8 cellular contexts compared by ENCODE assay signal in genomic region chr5:154445422-154446182, GRCh38. TPM values are rescaled to one million over a fixed set of nuclear protein-coding genes. Genes with fewer than 3 reads are reported as not detected.
DNase-seq lines count a peak whose midpoint lies in the region; ATAC-seq and TF ChIP-seq lines count a peak whose summit lies in the region.

TSS of gene SAP30L (plus strand) at chr5:154445997. CDS start at chr5:154446605, 608 bp downstream.

- CTCF ChIA-PET in naive thymus-derived CD4-positive, alpha-beta T cell (lab: Charles Lee) = no interaction called here

- no peak within 1 kb of the TSS for H3K27ac ChIP-seq in GM23338 (ENCODE audit: low read depth)
- H3K27ac ChIP-seq in naive thymus-derived CD4-positive, alpha-beta T cell (ENCODE audit: low read depth, low read length) = peak within 1 kb of the TSS; percentile 83

- no peaks in the 10 kb centered on the region for H3K9me3 Mint-ChIP-seq in GM23338
- peaks cover 0 to under 1% (median 0%) of the 10 kb centered on the region in 11 donors for H3K9me3 Mint-ChIP-seq in naive thymus-derived CD4-positive, alpha-beta T cell
- no peaks in the 10 kb centered on the region for H3K9me3 Mint-ChIP-seq in stimulated activated memory B cell treated with anti-CD40 and anti-IgM and Interleukin-4, amounts not matched to agents 10 μg/mL and 1 μg/mL and 100 μg/mL, for 72 hours

- H4K20me1 ChIP-seq in GM23338 (replicated peaks; ENCODE audit: insufficient read depth) = peaks cover 20% of the 10 kb centered on the region

- ATAC-seq in GM23338 = peak; percentile 88
- ATAC-seq in naive thymus-derived CD4-positive, alpha-beta T cell = peak; percentile 97
- peak; percentile 98 for ATAC-seq in stimulated activated memory B cell treated with anti-CD40 and anti-IgM and Interleukin-4, amounts not matched to agents 10 μg/mL and 1 μg/mL and 100 μg/mL, for 72 hours

- peaks cover 14% of the 10 kb centered on the region; the same call in 2 of the 3 replicates for H3K4me1 Mint-ChIP-seq in GM23338
- H3K4me1 Mint-ChIP-seq in naive thymus-derived CD4-positive, alpha-beta T cell = peaks cover 32 to 74% (median 61%) of the 10 kb centered on the region in 7 donors
- H3K4me1 Mint-ChIP-seq in stimulated activated memory B cell treated with anti-CD40 and anti-IgM and Interleukin-4, amounts not matched to agents 10 μg/mL and 1 μg/mL and 100 μg/mL, for 72 hours = peaks cover 50% of the 10 kb centered on the region

- H3K4me3 Mint-ChIP-seq in GM23338 = peak within 1 kb of the TSS; percentile 98
- H3K4me3 Mint-ChIP-seq in naive thymus-derived CD4-positive, alpha-beta T cell = peak within 1 kb of the TSS; percentile 94 to 100 (median 99)
- H3K4me3 Mint-ChIP-seq in stimulated activated memory B cell treated with anti-CD40 and anti-IgM and Interleukin-4, amounts not matched to agents 10 μg/mL and 1 μg/mL and 100 μg/mL, for 72 hours = peak within 1 kb of the TSS; percentile 97

- H3K4me3 ChIP-seq in GM23338 = peak within 1 kb of the TSS; percentile 98
- H3K4me3 ChIP-seq in naive thymus-derived CD4-positive, alpha-beta T cell (ENCODE audit: low read length) = peak within 1 kb of the TSS; percentile 90

- peaks cover 26% of the 10 kb centered on the region for H3K79me2 ChIP-seq in GM23338 (replicated peaks; ENCODE audit: insufficient read depth)

- H3K9me2 ChIP-seq in GM23338 (ENCODE audit: insufficient read depth) = no peaks in the 10 kb centered on the region

- H3K9me3 ChIP-seq in naive thymus-derived CD4-positive, alpha-beta T cell (ENCODE audit: control insufficient read depth in 2 of 3, low read length in 3 of 3) = no peaks in the 10 kb centered on the region

- peaks cover 18% of the 10 kb centered on the region for H3K27me3 Mint-ChIP-seq in GM23338 (ENCODE audit: insufficient read depth, low read depth, poor library complexity)
- H3K27me3 Mint-ChIP-seq in naive thymus-derived CD4-positive, alpha-beta T cell = no peaks in the 10 kb centered on the region
- no peaks in the 10 kb centered on the region for H3K27me3 Mint-ChIP-seq in stimulated activated memory B cell treated with anti-CD40 and anti-IgM and Interleukin-4, amounts not matched to agents 10 μg/mL and 1 μg/mL and 100 μg/mL, for 72 hours

- H3K4me2 ChIP-seq in GM23338 = peak within 1 kb of the TSS; percentile 98

- TF ChIP-seq CTCF in GM23338 (conservative IDR thresholded peaks at IDR 0.05; ENCODE audit: low read depth in 2 of 2) = no peak

- H3K27ac Mint-ChIP-seq in GM23338 = peak within 1 kb of the TSS; percentile 80
- peak within 1 kb of the TSS; percentile 88 to 98 (median 95) for H3K27ac Mint-ChIP-seq in naive thymus-derived CD4-positive, alpha-beta T cell
- H3K27ac Mint-ChIP-seq in stimulated activated memory B cell treated with anti-CD40 and anti-IgM and Interleukin-4, amounts not matched to agents 10 μg/mL and 1 μg/mL and 100 μg/mL, for 72 hours = peak within 1 kb of the TSS; percentile 89

- H3K36me3 ChIP-seq in GM23338 (ENCODE audit: insufficient read depth) = peaks cover 4% of the 10 kb centered on the region; the same call in 1 of the 2 replicates
- peaks cover 0 to 22% (median 5%) of the 10 kb centered on the region in 3 experiments for H3K36me3 ChIP-seq in naive thymus-derived CD4-positive, alpha-beta T cell (ENCODE audit: control insufficient read depth in 2 of 3, insufficient read depth in 3 of 3, low read length in 3 of 3)

- peaks cover 6% of the 10 kb centered on the region; the same call in 2 of the 3 replicates for H3K36me3 Mint-ChIP-seq in GM23338 (ENCODE audit: low read depth)
- H3K36me3 Mint-ChIP-seq in naive thymus-derived CD4-positive, alpha-beta T cell = peaks cover 17 to 27% (median 23%) of the 10 kb centered on the region in 5 donors
- peaks cover 24% of the 10 kb centered on the region for H3K36me3 Mint-ChIP-seq in stimulated activated memory B cell treated with anti-CD40 and anti-IgM and Interleukin-4, amounts not matched to agents 10 μg/mL and 1 μg/mL and 100 μg/mL, for 72 hours

- peaks cover 12% of the 10 kb centered on the region for H3K4me1 ChIP-seq in GM23338 (ENCODE audit: insufficient read depth)
- H3K4me1 ChIP-seq in naive thymus-derived CD4-positive, alpha-beta T cell (ENCODE audit: control insufficient read depth in 2 of 2, insufficient read depth in 2 of 2, low read length in 2 of 2) = peaks cover 16 to 35% of the 10 kb centered on the region in 2 donors

- 0 out of 2 replicates have a peak, but pooled peaks cover 3% of the 10 kb centered on the region for H3F3A ChIP-seq in GM23338 (replicated peaks; ENCODE audit: low read depth)

- intact Hi-C loops in naive thymus-derived CD4-positive, alpha-beta T cell (cut with micrococcal nuclease) = loop anchor here (1.0 to 5.0 kb wide), 9 partner anchors 38 to 493 kb away; partner anchors contain the start of genes CNOT8 (in 2 of the 2), FAM114A2 (in 2 of the 2), GALNT10 (in 2 of the 2) and GEMIN5 (in 2 of the 2)

- POLR2A ChIA-PET in naive thymus-derived CD4-positive, alpha-beta T cell (lab: Charles Lee) = no interaction called here

- peak within 1 kb of the TSS; percentile 99 for H2AFZ ChIP-seq in GM23338

- H3K27me3 ChIP-seq in GM23338 (ENCODE audit: insufficient read depth) = peaks cover 20% of the 10 kb centered on the region
- H3K27me3 ChIP-seq in naive thymus-derived CD4-positive, alpha-beta T cell (ENCODE audit: control insufficient read depth in 2 of 2, insufficient read depth in 2 of 2, low read length in 2 of 2) = no peaks in the 10 kb centered on the region

- DNase-seq in EH (ENCODE audit: low read depth) (peak; percentile 94), GM23338 (ENCODE audit: low spot score) (peak; percentile 96), Kasumi-1 (lab: John Stamatoyannopoulos, UW) (peak; percentile 89 to 92), RPMI8226 (peak; percentile 96), fibroblast of gingiva (ENCODE audit: low read depth) (peak; percentile 92)
- DNase-seq in activated T-helper 1 cell treated with anti-CD3 and anti-CD28 coated beads, Interleukin-2, amount 50 U/mL, for 16 hours (ENCODE audit: low read depth in 1 of 2, low spot score in 1 of 2) = peak; percentile 89 to 93
- DNase-seq in naive thymus-derived CD4-positive, alpha-beta T cell = peak; percentile 92 to 99 (median 97)

TF ChIP-seq in GM23338, 12 proteins besides CTCF, POLR2A, EP300 and RAD21:
- TF ChIP-seq NANOG (IDR thresholded peaks at IDR 0.05; ENCODE audit: borderline replicate concordance) (no peak), POLR2AphosphoS5 (IDR thresholded peaks at IDR 0.05; ENCODE audit: low read depth) (peak; percentile 77), CREB1 (CRISPR knock-in tag; IDR thresholded peaks at IDR 0.05; ENCODE audit: low read depth) (peak; percentile 21; the same call in 1 of the 2 replicates), ZNF331 (CRISPR knock-in tag; IDR thresholded peaks at IDR 0.05; ENCODE audit: low read depth) (no peak), EZH2 (IDR thresholded peaks at IDR 0.05; ENCODE audit: low read depth, unreplicated experiment) (no peak)
- TF ChIP-seq, protein P1, sequence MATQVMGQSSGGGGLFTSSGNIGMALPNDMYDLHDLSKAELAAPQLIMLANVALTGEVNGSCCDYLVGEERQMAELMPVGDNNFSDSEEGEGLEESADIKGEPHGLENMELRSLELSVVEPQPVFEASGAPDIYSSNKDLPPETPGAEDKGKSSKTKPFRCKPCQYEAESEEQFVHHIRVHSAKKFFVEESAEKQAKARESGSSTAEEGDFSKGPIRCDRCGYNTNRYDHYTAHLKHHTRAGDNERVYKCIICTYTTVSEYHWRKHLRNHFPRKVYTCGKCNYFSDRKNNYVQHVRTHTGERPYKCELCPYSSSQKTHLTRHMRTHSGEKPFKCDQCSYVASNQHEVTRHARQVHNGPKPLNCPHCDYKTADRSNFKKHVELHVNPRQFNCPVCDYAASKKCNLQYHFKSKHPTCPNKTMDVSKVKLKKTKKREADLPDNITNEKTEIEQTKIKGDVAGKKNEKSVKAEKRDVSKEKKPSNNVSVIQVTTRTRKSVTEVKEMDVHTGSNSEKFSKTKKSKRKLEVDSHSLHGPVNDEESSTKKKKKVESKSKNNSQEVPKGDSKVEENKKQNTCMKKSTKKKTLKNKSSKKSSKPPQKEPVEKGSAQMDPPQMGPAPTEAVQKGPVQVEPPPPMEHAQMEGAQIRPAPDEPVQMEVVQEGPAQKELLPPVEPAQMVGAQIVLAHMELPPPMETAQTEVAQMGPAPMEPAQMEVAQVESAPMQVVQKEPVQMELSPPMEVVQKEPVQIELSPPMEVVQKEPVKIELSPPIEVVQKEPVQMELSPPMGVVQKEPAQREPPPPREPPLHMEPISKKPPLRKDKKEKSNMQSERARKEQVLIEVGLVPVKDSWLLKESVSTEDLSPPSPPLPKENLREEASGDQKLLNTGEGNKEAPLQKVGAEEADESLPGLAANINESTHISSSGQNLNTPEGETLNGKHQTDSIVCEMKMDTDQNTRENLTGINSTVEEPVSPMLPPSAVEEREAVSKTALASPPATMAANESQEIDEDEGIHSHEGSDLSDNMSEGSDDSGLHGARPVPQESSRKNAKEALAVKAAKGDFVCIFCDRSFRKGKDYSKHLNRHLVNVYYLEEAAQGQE (IDR thresholded peaks at IDR 0.05; ENCODE audit: unreplicated experiment) = no peak

RNA-seq across cellular contexts. Expression of gene SAP30L, which starts in this region (rescaled TPM):
- total RNA-seq in GM23338 (2014; rRNA removed; shearing (Covaris generic)) = 11.5 and 21.4 TPM in 2 replicates
- 29.3 and 36.8 TPM in 2 replicates for polyA plus RNA-seq in GM23338 (2016; fragmentation: Nextera tagmentation; extraction: Ambion mirVana)
- 10 to 100 TPM; 31.1 to 45.7 (median 35.9) TPM for total RNA-seq in naive thymus-derived CD4-positive, alpha-beta T cell
- polyA plus RNA-seq in naive thymus-derived CD4-positive, alpha-beta T cell = 10 to 100 TPM; 18.1 to 27.2 TPM
